In the genomic region with DNA sequence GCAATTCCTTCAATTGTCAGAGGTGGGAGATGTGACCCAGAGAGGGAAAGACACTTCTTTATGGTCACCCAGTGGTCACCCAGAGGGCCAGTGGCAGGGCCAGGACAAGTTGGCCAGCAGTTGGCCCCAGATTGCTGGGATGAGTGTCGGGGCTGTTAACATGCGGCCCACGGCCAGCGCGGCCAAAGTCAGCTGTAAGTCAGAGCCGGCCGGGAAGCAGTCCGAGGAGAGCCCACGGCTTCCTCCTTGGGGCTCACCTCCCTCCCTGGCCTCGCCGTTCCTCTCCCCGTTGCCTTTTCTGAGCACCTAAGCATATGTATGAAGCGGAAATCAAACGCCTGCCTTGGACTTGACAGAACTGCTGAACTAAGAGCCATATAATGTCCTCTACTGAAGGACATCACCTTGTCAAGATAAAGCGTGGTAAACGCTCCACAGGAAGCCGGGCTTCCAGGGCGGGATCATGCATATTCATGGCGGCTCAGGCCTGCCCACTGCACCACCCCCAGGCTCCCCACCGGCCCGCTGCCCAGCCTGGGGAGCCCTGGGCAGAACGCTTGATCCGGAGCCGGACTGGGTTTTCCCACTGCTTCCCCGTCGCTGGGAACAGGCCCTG, we compare ENCODE assay signal across 16 cellular contexts.
DNase-seq lines count a peak whose midpoint lies in the region; ATAC-seq and TF ChIP-seq lines count a peak whose summit lies in the region.
"Had no signal": no experiment of that assay in that cellular context is flagged by ENCODE, and none has a peak within 500 bp of the region (broad histone marks: within the 10 kb centered on the region; RNA-seq: fewer than 3 reads in every experiment).

No MANE protein-coding gene starts in this region.

- H3K4me2 ChIP-seq in H9 (ENCODE audit: insufficient read depth, insufficient read length, low read length) (peak overlapping the region; percentile 30), smooth muscle cell (peak overlapping the region; percentile 75)

- H2BK120ac ChIP-seq in H9 (ENCODE audit: low read depth, low read length, poor library complexity, severe bottlenecking): no peak overlapping the region

- no peak overlapping the region for H3K56ac ChIP-seq in H9 (ENCODE audit: insufficient read length, low read depth, low read length)

- no CpG with 5 or more reads among the region's 26 CpGs for WGBS in H9 (ENCODE audit: extremely low coverage, insufficient read length, low lambda C conversion rate)
- WGBS in heart left ventricle, 4 donors: 8 to 28% (median 17%) methylated on average over 16 to 26 of the region's 26 CpGs
- 34% methylated on average over 26 of the region's 26 CpGs for WGBS in smooth muscle cell (ENCODE audit: low lambda C conversion rate)

- no peaks in the 10 kb centered on the region for H3K79me1 ChIP-seq in H9 (ENCODE audit: insufficient read depth, low read depth, low read length, poor library complexity, severe bottlenecking)

- H3K4me1 ChIP-seq in H9 (ENCODE audit: insufficient read depth, low read length) (no peaks in the 10 kb centered on the region; the same call in 1 of the 2 replicates), heart left ventricle (peaks cover 0 to 8% (median 0%) of the 10 kb centered on the region in 12 donors), smooth muscle cell (ENCODE audit: low read depth) (peaks cover 25% of the 10 kb centered on the region)
- H3K4me1 ChIP-seq: gastrocnemius medialis had no signal

- no peaks in the 10 kb centered on the region for H3K23me2 ChIP-seq in H9 (ENCODE audit: insufficient read length, low read depth, low read length, poor library complexity, severe bottlenecking)

- no peak for TF ChIP-seq POLR2A in heart left ventricle (IDR thresholded peaks at IDR 0.05)

- DNase-seq in H9 (peak; percentile 75), heart left ventricle (peak in 1 of 5 donors; percentile 33), memory B cell (ENCODE audit: low spot score in 2 of 2) (no peak), smooth muscle cell (lab: John Stamatoyannopoulos, UW; ENCODE audit: unreplicated experiment) (no peak), SKM-1 (lab: John Stamatoyannopoulos, UW; ENCODE audit: unreplicated experiment) (no peak), activated T-cell treated with anti-CD3 and anti-CD28 coated beads for 4 hours (no peak), occipital lobe (lab: John Stamatoyannopoulos, UW) (no peak), DMS114 treated with DMSO at 0.1 percent for 48 hours (lab: John Stamatoyannopoulos, UW; ENCODE audit: unreplicated experiment) (no peak)
- DNase-seq: activated CD4-positive, alpha-beta T cell treated with anti-CD3 and anti-CD28 coated beads for 1 hour; gastrocnemius medialis; natural killer cell; NCI-H2029; NCI-H774 had no signal

- H3K27ac ChIP-seq in H9 (ENCODE audit: insufficient read length, low read depth, low read length): no peak overlapping the region
- no peak overlapping the region for H3K27ac ChIP-seq in heart left ventricle
- no peak overlapping the region for H3K27ac ChIP-seq in smooth muscle cell (ENCODE audit: low read depth)
- H3K27ac ChIP-seq: cardiac muscle cell, gastrocnemius medialis had no signal

- 0 out of 3 replicates have a peak, but pooled peaks have one; percentile 12 for TF ChIP-seq CTCF in H9 (conservative IDR thresholded peaks at IDR 0.05)
- TF ChIP-seq CTCF in heart left ventricle (IDR thresholded peaks at IDR 0.05): no peak
- no peak for TF ChIP-seq CTCF in smooth muscle cell (IDR thresholded peaks at IDR 0.05; ENCODE audit: borderline replicate concordance, insufficient read depth, poor library complexity, severe bottlenecking)

- H3K14ac ChIP-seq in H9 (ENCODE audit: insufficient read depth, low read length): no peak overlapping the region

- peaks cover 14% of the 10 kb centered on the region for H3K27me3 Mint-ChIP-seq in H9 (ENCODE audit: low read depth)
- H3K27me3 Mint-ChIP-seq in memory B cell: peaks cover 13% of the 10 kb centered on the region

- H3K23ac ChIP-seq in H9 (ENCODE audit: insufficient read length, low read depth, low read length): no peak overlapping the region

- peak overlapping the region in 1 of 3 experiments; percentile 21; a peak in 3 of 7 replicates for H3K27ac Mint-ChIP-seq in H9
- H3K27ac Mint-ChIP-seq in memory B cell: no peak overlapping the region
- H3K27ac Mint-ChIP-seq: activated naive CD8-positive, alpha-beta T cell; natural killer cell; T-helper 1 cell treated with Interleukin-12 subunit alpha and Interleukin-12 subunit beta and Interleukin-4 antibody, amounts not matched to agents 30 μg/mL and 1 μg/mL, for 36 hours had no signal

- H2AFZ ChIP-seq in H9 (ENCODE audit: low read length) (no peak overlapping the region), smooth muscle cell (ENCODE audit: low read depth) (peak overlapping the region; percentile 80)

- H2BK20ac ChIP-seq in H9 (ENCODE audit: low read depth, low read length, poor library complexity, severe bottlenecking): no peak overlapping the region

- H2AK5ac ChIP-seq in H9 (ENCODE audit: insufficient read length, low read length): no peak overlapping the region

- H2BK5ac ChIP-seq in H9 (ENCODE audit: insufficient read length, low read length): no peak overlapping the region

- no peaks in the 10 kb centered on the region for H3F3A ChIP-seq in smooth muscle cell (ENCODE audit: low read depth)

- intact Hi-C loops in heart left ventricle (cut with DNase I): no loop called here

- H3K36me3 Mint-ChIP-seq in H9 (ENCODE audit: insufficient read depth in 1 of 3, low read depth in 3 of 3) (peaks cover 2 to 12% (median 3%) of the 10 kb centered on the region in 3 experiments; a peak in 4 of 7 replicates), memory B cell (peaks cover 3% of the 10 kb centered on the region)
- H3K36me3 Mint-ChIP-seq: activated naive CD8-positive, alpha-beta T cell; natural killer cell had no signal

- H4K5ac ChIP-seq in H9 (ENCODE audit: insufficient read length, low read depth, low read length): no peak overlapping the region

- ATAC-seq in heart left ventricle (peak in 3 of 4 donors; percentile 45 to 75 (median 65)), memory B cell (ENCODE audit: low read depth) (no peak)
- ATAC-seq: gastrocnemius medialis, natural killer cell had no signal

- no peak overlapping the region for H3K18ac ChIP-seq in H9 (ENCODE audit: insufficient read length, low read depth, low read length)

- H4K20me1 ChIP-seq in H9 (ENCODE audit: control insufficient read depth, insufficient read depth, insufficient read length) (no peaks in the 10 kb centered on the region), smooth muscle cell (ENCODE audit: low read depth) (no peaks in the 10 kb centered on the region)

- H3K4me1 Mint-ChIP-seq in H9 (peaks cover 30 to 45% of the 10 kb centered on the region in 2 experiments), memory B cell (peaks cover 5% of the 10 kb centered on the region)

- no peak overlapping the region for H2BK15ac ChIP-seq in H9 (ENCODE audit: low read depth, low read length)

- H3T11ph ChIP-seq in H9 (ENCODE audit: low read length): no peak overlapping the region

- H4K91ac ChIP-seq in H9 (ENCODE audit: insufficient read length, low read depth, low read length): no peak overlapping the region

- no peak overlapping the region for H3K9ac ChIP-seq in H9 (ENCODE audit: extremely low read depth, insufficient read length, low read length)
- H3K9ac ChIP-seq in smooth muscle cell (ENCODE audit: low read depth): no peak overlapping the region

- H3K79me2 ChIP-seq in H9 (ENCODE audit: insufficient read depth, low read length): no peaks in the 10 kb centered on the region
- H3K79me2 ChIP-seq in smooth muscle cell (ENCODE audit: low read depth): no peaks in the 10 kb centered on the region

- no peak overlapping the region for H2BK12ac ChIP-seq in H9 (ENCODE audit: insufficient read length, low read depth, low read length)

- H3K4ac ChIP-seq in H9 (ENCODE audit: low read depth, low read length): no peak overlapping the region

- H3K4me3 ChIP-seq in heart left ventricle (peak overlapping the region in 8 of 12 donors; percentile 4 to 43 (median 24)), smooth muscle cell (peak overlapping the region; percentile 28)
- H3K4me3 ChIP-seq: cardiac muscle cell, gastrocnemius medialis had no signal

- no peaks in the 10 kb centered on the region for H3K36me3 ChIP-seq in heart left ventricle
- no peaks in the 10 kb centered on the region for H3K36me3 ChIP-seq in smooth muscle cell (ENCODE audit: low read depth)
- H3K36me3 ChIP-seq: cardiac muscle cell, gastrocnemius medialis had no signal

- H3K27me3 ChIP-seq in H9 (ENCODE audit: insufficient read depth, low read length): no peaks in the 10 kb centered on the region; the same call in 1 of the 2 replicates
- peaks cover 0 to 18% (median 0%) of the 10 kb centered on the region in 9 donors for H3K27me3 ChIP-seq in heart left ventricle
- H3K27me3 ChIP-seq in smooth muscle cell (ENCODE audit: low read depth): peaks cover 18% of the 10 kb centered on the region
- H3K27me3 ChIP-seq: cardiac muscle cell had no signal

- H4K8ac ChIP-seq in H9 (replicated peaks; ENCODE audit: insufficient read length, low read depth, low read length): no peak overlapping the region

- H3K9me3 Mint-ChIP-seq in H9 (peaks cover 4 to 10% of the 10 kb centered on the region in 2 experiments; a peak in 3 of 5 replicates), memory B cell (peaks cover 5% of the 10 kb centered on the region)
- H3K9me3 Mint-ChIP-seq: natural killer cell; T-helper 1 cell treated with Interleukin-12 subunit alpha and Interleukin-12 subunit beta and Interleukin-4 antibody, amounts not matched to agents 30 μg/mL and 1 μg/mL, for 36 hours had no signal

- H3K9me3 ChIP-seq in H9 (ENCODE audit: control insufficient read depth, low read depth, low read length) (no peaks in the 10 kb centered on the region), heart left ventricle (no peaks in the 10 kb centered on the region), smooth muscle cell (replicated peaks; ENCODE audit: low read depth) (no peaks in the 10 kb centered on the region)
- H3K9me3 ChIP-seq: gastrocnemius medialis had no signal

- H3K4me3 Mint-ChIP-seq in H9 (peak overlapping the region; percentile 48 to 63; a peak in 4 of 5 replicates), memory B cell (peak overlapping the region; percentile 54)
- H3K4me3 Mint-ChIP-seq: activated naive CD8-positive, alpha-beta T cell; natural killer cell; T-helper 1 cell treated with Interleukin-12 subunit alpha and Interleukin-12 subunit beta and Interleukin-4 antibody, amounts not matched to agents 30 μg/mL and 1 μg/mL, for 36 hours had no signal
